In the genomic region with DNA sequence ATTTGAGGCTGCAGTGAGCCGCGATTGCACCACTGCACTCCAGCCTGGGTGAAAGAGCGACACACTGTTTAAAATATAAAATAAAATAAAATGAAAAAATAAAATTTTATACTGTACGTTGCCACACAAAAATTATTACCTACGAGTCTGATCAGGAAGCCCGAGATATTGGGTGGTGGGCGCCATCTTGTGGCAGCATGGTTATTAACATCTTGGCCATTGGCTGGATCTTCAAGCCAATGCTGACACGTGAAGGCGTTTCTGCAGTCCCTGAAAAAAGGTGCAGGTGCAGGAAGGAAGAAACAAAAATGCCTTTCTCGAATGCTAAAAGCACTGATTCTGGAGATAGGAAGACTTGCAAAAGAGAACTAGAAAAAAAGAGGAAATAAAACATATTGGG, we compare ENCODE assay signal across 8 cellular contexts. TPM values are rescaled to one million over a fixed set of nuclear protein-coding genes. Genes with fewer than 3 reads are reported as not detected.
DNase-seq lines count a peak whose midpoint lies in the region; ATAC-seq and TF ChIP-seq lines count a peak whose summit lies in the region.

No MANE protein-coding gene starts in this region.

- POLR2A ChIA-PET in BJ (lab: Charles Lee) = no interaction called here
- POLR2A ChIA-PET in activated CD8-positive, alpha-beta T cell treated with anti-CD3 and anti-CD28 coated beads for 36 hours (lab: Charles Lee) = interaction anchor here (0.6 to 1.2 kb wide), 2 partner anchors 10 to 67 kb away, joined by 3 to 4 read pairs; no protein-coding TSS in a partner anchor

- H3K36me3 Mint-ChIP-seq in activated CD8-positive, alpha-beta T cell treated with anti-CD3 and anti-CD28 coated beads for 36 hours (ENCODE audit: low read depth) = no peaks in the 10 kb centered on the region

- no peaks in the 10 kb centered on the region for H3K27me3 ChIP-seq in BJ (ENCODE audit: control insufficient read depth, insufficient read depth, low read length)

- ATAC-seq in GM21515 (IDR thresholded peaks at IDR 0.05; ENCODE audit: unreplicated experiment) (peak; percentile 49), mucosa of descending colon (peak; percentile 75), GM18520 (IDR thresholded peaks at IDR 0.05; ENCODE audit: unreplicated experiment) (no peak)
- peak; percentile 56 for ATAC-seq in activated CD8-positive, alpha-beta T cell treated with anti-CD3 and anti-CD28 coated beads for 36 hours

- H3K4me3 ChIP-seq in BJ (ENCODE audit: low read depth, low read length) = no peak overlapping the region
- H3K4me3 ChIP-seq in mucosa of descending colon = no peak overlapping the region

- no peak overlapping the region for H3K27ac Mint-ChIP-seq in activated CD8-positive, alpha-beta T cell treated with anti-CD3 and anti-CD28 coated beads for 36 hours

- H3K36me3 ChIP-seq in BJ (ENCODE audit: control insufficient read depth, insufficient read depth, low read length) (no peaks in the 10 kb centered on the region), mucosa of descending colon (ENCODE audit: low read depth) (no peaks in the 10 kb centered on the region)

- peaks cover 10% of the 10 kb centered on the region for H3K4me1 Mint-ChIP-seq in activated CD8-positive, alpha-beta T cell treated with anti-CD3 and anti-CD28 coated beads for 36 hours (ENCODE audit: low read depth)

- intact Hi-C loops in activated CD8-positive, alpha-beta T cell treated with anti-CD3 and anti-CD28 coated beads for 36 hours (cut with micrococcal nuclease) = no loop called here
- intact Hi-C loops in mucosa of descending colon (cut with DNase I, micrococcal nuclease) = loop anchor here in 1 of 2 donors (5.0 kb wide), 1 partner anchor 89 kb away; no protein-coding TSS in a partner anchor

- H3K27me3 Mint-ChIP-seq in activated CD8-positive, alpha-beta T cell treated with anti-CD3 and anti-CD28 coated beads for 36 hours = no peaks in the 10 kb centered on the region

- no peaks in the 10 kb centered on the region for H3K9me3 Mint-ChIP-seq in activated CD8-positive, alpha-beta T cell treated with anti-CD3 and anti-CD28 coated beads for 36 hours

- TF ChIP-seq CTCF in BJ (IDR thresholded peaks at IDR 0.05; ENCODE audit: insufficient read depth, low read depth, low read length) (peak; percentile 63), mucosa of descending colon (IDR thresholded peaks at IDR 0.05) (no peak)
- peak; percentile 64 for TF ChIP-seq CTCF in activated CD8-positive, alpha-beta T cell treated with anti-CD3 and anti-CD28 coated beads for 36 hours (IDR thresholded peaks at IDR 0.05)

- no peaks in the 10 kb centered on the region for H3K9me3 ChIP-seq in mucosa of descending colon

- CTCF ChIA-PET in BJ (lab: Yijun Ruan, JAX) = interaction anchor here (0.6 to 1.3 kb wide), 3 partner anchors 12 to 130 kb away, joined by 3 read pairs; no protein-coding TSS in a partner anchor
- CTCF ChIA-PET in activated CD8-positive, alpha-beta T cell treated with anti-CD3 and anti-CD28 coated beads for 36 hours (lab: Charles Lee) = interaction anchor here (0.7 to 3.6 kb wide), 11 partner anchors 11 to 200 kb away, joined by 3 to 21 read pairs (median 3); a partner anchor contains a TSS

- DNase-seq in BJ (ENCODE audit: low read depth) (no peak), NCI-H2227 treated with DMSO at 0.1 percent for 48 hours (lab: John Stamatoyannopoulos, UW) (peak; percentile 63), mucosa of descending colon (peak; percentile 51 to 75 (median 65))
- peak; percentile 81 for DNase-seq in activated CD8-positive, alpha-beta T cell treated with anti-CD3 and anti-CD28 coated beads for 36 hours
- peak; percentile 62 for DNase-seq in effector CD4-positive, alpha-beta T cell
- peak; percentile 24 to 35 for DNase-seq in stimulated activated CD8-positive, alpha-beta memory T cell treated with anti-CD3 and anti-CD28 coated beads, Interleukin-7, amount 100 ng/mL, for 1 hour (ENCODE audit: low read depth in 2 of 2)

- H3K4me3 Mint-ChIP-seq in activated CD8-positive, alpha-beta T cell treated with anti-CD3 and anti-CD28 coated beads for 36 hours = no peak overlapping the region

- no peaks in the 10 kb centered on the region for H3K4me1 ChIP-seq in mucosa of descending colon (ENCODE audit: low read depth)

RNA-seq across cellular contexts. Expression of a gene that starts 4.9 kb away (rescaled TPM):
- not detected in 2 replicates for polyA plus RNA-seq in BJ (2011; rRNA removed)
- polyA minus RNA-seq in BJ (2011; rRNA and poly(A)+ RNA removed) = not detected in 2 replicates
- not detected for total RNA-seq in activated CD8-positive, alpha-beta T cell treated with anti-CD3 and anti-CD28 coated beads for 36 hours
- 1 to 10 TPM in 2 of 3 donors, under 1 TPM in 1; 0.29 to 2.3 (median 1.5) TPM for total RNA-seq in mucosa of descending colon

RNA-seq across cellular contexts. Expression of a gene that starts 34.6 kb away (rescaled TPM):
- not detected in 2 replicates for polyA plus RNA-seq in BJ (2011; rRNA removed)
- not detected in 2 replicates for polyA minus RNA-seq in BJ (2011; rRNA and poly(A)+ RNA removed)
- total RNA-seq in activated CD8-positive, alpha-beta T cell treated with anti-CD3 and anti-CD28 coated beads for 36 hours = under 1 TPM; 0.07 to 0.13 TPM
- total RNA-seq in mucosa of descending colon = 1 to 10 TPM in 1 of 3 donors, under 1 TPM in 2; 0.72 to 1.7 (median 0.81) TPM
